In genomic region chr22:30635273-30636225, GRCh38 we compare ENCODE assay signal across 8 cellular contexts.
DNase-seq lines count a peak whose midpoint lies in the region; ATAC-seq and TF ChIP-seq lines count a peak whose summit lies in the region.

TSS of gene SLC35E4 (plus strand) at chr22:30635781. CDS start at chr22:30636451, 670 bp downstream.

- H3K27ac Mint-ChIP-seq in nephron progenitor cell, result no peak within 1 kb of the TSS
- H3K27ac Mint-ChIP-seq in stimulated activated naive CD8-positive, alpha-beta T cell treated with anti-CD3 and anti-CD28 coated beads, Interleukin-15, Interleukin-2, amounts not matched to agents 100 ng/mL and 50 ng/mL, for 24 hours, result peak within 1 kb of the TSS; percentile 86

- peaks cover 2% of the 10 kb centered on the region for H3K27me3 Mint-ChIP-seq in nephron progenitor cell (ENCODE audit: low read depth, poor library complexity)
- no peaks in the 10 kb centered on the region for H3K27me3 Mint-ChIP-seq in stimulated activated naive CD8-positive, alpha-beta T cell treated with anti-CD3 and anti-CD28 coated beads, Interleukin-15, Interleukin-2, amounts not matched to agents 100 ng/mL and 50 ng/mL, for 24 hours

- H3K36me3 Mint-ChIP-seq in nephron progenitor cell (ENCODE audit: low read depth), result no peaks in the 10 kb centered on the region
- H3K36me3 Mint-ChIP-seq in stimulated activated naive CD8-positive, alpha-beta T cell treated with anti-CD3 and anti-CD28 coated beads, Interleukin-15, Interleukin-2, amounts not matched to agents 100 ng/mL and 50 ng/mL, for 24 hours (ENCODE audit: low read depth), result peaks cover 9% of the 10 kb centered on the region

- H3K4me1 Mint-ChIP-seq in nephron progenitor cell, result peaks cover 15% of the 10 kb centered on the region
- H3K4me1 Mint-ChIP-seq in stimulated activated naive CD8-positive, alpha-beta T cell treated with anti-CD3 and anti-CD28 coated beads, Interleukin-15, Interleukin-2, amounts not matched to agents 100 ng/mL and 50 ng/mL, for 24 hours (ENCODE audit: low read depth), result peaks cover 30% of the 10 kb centered on the region

- peak within 1 kb of the TSS; percentile 82 for H3K4me3 Mint-ChIP-seq in nephron progenitor cell
- H3K4me3 Mint-ChIP-seq in stimulated activated naive CD8-positive, alpha-beta T cell treated with anti-CD3 and anti-CD28 coated beads, Interleukin-15, Interleukin-2, amounts not matched to agents 100 ng/mL and 50 ng/mL, for 24 hours, result peak within 1 kb of the TSS; percentile 87

- H3K4me3 ChIP-seq in DND-41 (ENCODE audit: low read depth in 1 of 2, low read length in 2 of 2), result peak within 1 kb of the TSS; percentile 12 to 58; a peak in 3 of 4 replicates
- H3K4me3 ChIP-seq in fibroblast of pulmonary artery (replicated peaks; ENCODE audit: low read depth, low read length), result peak within 1 kb of the TSS; percentile 62

- H3K9me3 ChIP-seq in DND-41 (ENCODE audit: insufficient read depth, low read length, severe bottlenecking) (no peaks in the 10 kb centered on the region), KOPT-K1 (ENCODE audit: insufficient read depth, low read length, poor library complexity, severe bottlenecking) (no peaks in the 10 kb centered on the region)

- H3K4me1 ChIP-seq in DND-41 (ENCODE audit: insufficient read depth, low read length), result peaks cover 30% of the 10 kb centered on the region

- 0 out of 2 replicates have a peak, but pooled peaks cover 6% of the 10 kb centered on the region for H4K20me1 ChIP-seq in DND-41 (ENCODE audit: insufficient read depth, low read length)

- H3K36me3 ChIP-seq in DND-41 (ENCODE audit: insufficient read depth, low read length) (no peaks in the 10 kb centered on the region), KOPT-K1 (ENCODE audit: insufficient read depth, low read length) (no peaks in the 10 kb centered on the region)

- H3K9ac ChIP-seq in DND-41 (ENCODE audit: low read depth, low read length), result peak within 1 kb of the TSS; percentile 57

- no peaks in the 10 kb centered on the region for H3K27me3 ChIP-seq in DND-41 (ENCODE audit: insufficient read depth, low read length, poor library complexity)

- H3K79me2 ChIP-seq in DND-41 (ENCODE audit: insufficient read depth, low read length), result no peaks in the 10 kb centered on the region

- no peak for TF ChIP-seq CTCF in DND-41 (IDR thresholded peaks at IDR 0.05; ENCODE audit: borderline replicate concordance, extremely low read depth, low read length, poor library complexity, severe bottlenecking)
- peak; percentile 24 for TF ChIP-seq CTCF in fibroblast of pulmonary artery (IDR thresholded peaks at IDR 0.05; ENCODE audit: low read length, missing control alignments)
- TF ChIP-seq CTCF in nephron progenitor cell (IDR thresholded peaks at IDR 0.05), result no peak

- H3K4me2 ChIP-seq in DND-41 (ENCODE audit: insufficient read depth, low read length), result peak within 1 kb of the TSS; percentile 92

- DNase-seq in DND-41 (peak; percentile 86), RKO (ENCODE audit: low spot score) (peak; percentile 93), fibroblast of pulmonary artery (ENCODE audit: low read depth) (peak; percentile 90), nephron progenitor cell (peak; percentile 98)
- peak; percentile 95 for DNase-seq in activated T-helper 9 cell treated with anti-CD3 and anti-CD28 coated beads, Interleukin-2, amount 50 U/mL, for 16 hours (ENCODE audit: low read depth)

- H3K9me3 Mint-ChIP-seq in nephron progenitor cell, result peaks cover 10% of the 10 kb centered on the region
- H3K9me3 Mint-ChIP-seq in stimulated activated naive CD8-positive, alpha-beta T cell treated with anti-CD3 and anti-CD28 coated beads, Interleukin-15, Interleukin-2, amounts not matched to agents 100 ng/mL and 50 ng/mL, for 24 hours, result no peaks in the 10 kb centered on the region

- H2AFZ ChIP-seq in DND-41 (ENCODE audit: low read depth, low read length), result peak within 1 kb of the TSS; percentile 73

- 0 out of 2 replicates have a peak within 1 kb of the TSS, but pooled peaks have one; percentile 11 for H3K27ac ChIP-seq in DND-41 (ENCODE audit: low read length)
- H3K27ac ChIP-seq in KOPT-K1 (ENCODE audit: low read depth, low read length, poor library complexity, severe bottlenecking), result peak within 1 kb of the TSS; percentile 20

- ATAC-seq in DND-41 (ENCODE audit: insufficient read depth, low read depth), result peak; percentile 90
- ATAC-seq in GM21723 (IDR thresholded peaks at IDR 0.05; ENCODE audit: unreplicated experiment), result peak; percentile 69

Comparison
In these comparisons a context has a peak if more than half of its experiments do, and no peak if none do; other contexts are left out.
1. Peak in every context shown above with its lines: DNase-seq, ATAC-seq, H3K4me3 ChIP-seq and H3K27ac ChIP-seq.